14 cellular contexts compared by ENCODE assay signal in genomic region chr15:71048913-71049675, GRCh38.
DNase-seq lines count a peak whose midpoint lies in the region; ATAC-seq and TF ChIP-seq lines count a peak whose summit lies in the region.
"Had no signal": no experiment of that assay in that cellular context is flagged by ENCODE, and none has a peak within 500 bp of the region (broad histone marks: within the 10 kb centered on the region; RNA-seq: fewer than 3 reads in every experiment).

No MANE protein-coding gene starts in this region.

- H2BK12ac ChIP-seq in mesenchymal stem cell (ENCODE audit: low read length in 2 of 2) = no peak overlapping the region

- TF ChIP-seq RAD21 in IMR-90 (IDR thresholded peaks at IDR 0.05; ENCODE audit: low read length) = no peak

- peak overlapping the region; percentile 97; the same call in 1 of the 2 replicates for H2BK20ac ChIP-seq in IMR-90 (ENCODE audit: low read depth, low read length)

- H3K9me3 ChIP-seq in IMR-90 (ENCODE audit: control insufficient read depth, insufficient read depth, low read length) (no peaks in the 10 kb centered on the region), mesenchymal stem cell (ENCODE audit: control insufficient read depth, low read length) (no peaks in the 10 kb centered on the region)

- H3K4me3 ChIP-seq in IMR-90 (ENCODE audit: insufficient read depth, low read depth, low read length) (no peak overlapping the region), choroid plexus epithelial cell (ENCODE audit: low read depth, low read length) (no peak overlapping the region), mesenchymal stem cell (ENCODE audit: insufficient read depth in 1 of 2, low read depth in 1 of 2, low read length in 2 of 2) (no peak overlapping the region)
- H3K4me3 ChIP-seq: BLaER1 treated with 17β-estradiol and CSF1 and Interleukin-3, amounts not matched to agents 10 nM and 100 nM had no signal

- CTCF ChIA-PET in IMR-90 (lab: Yijun Ruan, JAX) = interaction anchor here (1.1 kb wide), 1 partner anchor 62 kb away, joined by 3 read pairs; no protein-coding TSS in a partner anchor

- intact Hi-C loops in IMR-90 (cut with micrococcal nuclease) = no loop called here

- H2BK120ac ChIP-seq in IMR-90 (ENCODE audit: low read depth, low read length) (peak overlapping the region; percentile 97), mesenchymal stem cell (ENCODE audit: low read depth, low read length) (no peak overlapping the region)

- no CpG with 5 or more reads among the region's 2 CpGs for WGBS in IMR-90 (ENCODE audit: extremely low coverage in 2 of 2, insufficient read length in 1 of 2), 2 experiments
- no CpG with 5 or more reads among the region's 2 CpGs for WGBS in mesenchymal stem cell

- H3K4ac ChIP-seq in IMR-90 (ENCODE audit: low read depth, low read length) (peak overlapping the region; percentile 89; the same call in 1 of the 2 replicates), mesenchymal stem cell (ENCODE audit: low read depth in 1 of 2, low read length in 2 of 2) (no peak overlapping the region)

- H3K36me3 ChIP-seq in IMR-90 (ENCODE audit: control insufficient read depth, insufficient read depth, low read length) (no peaks in the 10 kb centered on the region), mesenchymal stem cell (ENCODE audit: control insufficient read depth in 1 of 2, insufficient read depth in 2 of 2, low read depth in 1 of 2, low read length in 2 of 2) (no peaks in the 10 kb centered on the region)
- H3K36me3 ChIP-seq: BLaER1 treated with 17β-estradiol and CSF1 and Interleukin-3, amounts not matched to agents 10 nM and 100 nM had no signal

- H3K27me3 ChIP-seq in IMR-90 (ENCODE audit: control insufficient read depth, insufficient read depth, low read length) (no peaks in the 10 kb centered on the region), mesenchymal stem cell (ENCODE audit: control insufficient read depth in 1 of 2, insufficient read depth in 1 of 2, low read length in 2 of 2) (no peaks in the 10 kb centered on the region)
- H3K27me3 ChIP-seq: BLaER1 treated with 17β-estradiol and CSF1 and Interleukin-3, amounts not matched to agents 10 nM and 100 nM had no signal

- H2BK5ac ChIP-seq in IMR-90 (ENCODE audit: low read depth, low read length, poor library complexity, severe bottlenecking) (peak overlapping the region; percentile 100), mesenchymal stem cell (ENCODE audit: low read depth, low read length, poor library complexity, severe bottlenecking) (peak overlapping the region; percentile 84)

- H4K5ac ChIP-seq in IMR-90 (ENCODE audit: low read depth, low read length) = peak overlapping the region; percentile 77; the same call in 1 of the 2 replicates

- no peak overlapping the region for H2AK5ac ChIP-seq in IMR-90 (ENCODE audit: low read depth, low read length)
- H2AK5ac ChIP-seq in mesenchymal stem cell (ENCODE audit: low read length, severe bottlenecking) = no peak overlapping the region

- peak overlapping the region; percentile 91 for H3K18ac ChIP-seq in IMR-90 (ENCODE audit: low read depth, low read length)
- H3K18ac ChIP-seq in mesenchymal stem cell (ENCODE audit: low read depth in 1 of 2, low read length in 2 of 2) = no peak overlapping the region

- TSS peak; percentile 91 for BruUV-seq in IMR-90 (replicated peaks; lab: Mats Ljungman, UMichigan)

- in situ Hi-C loops in IMR-90 (cut with MboI; ENCODE audit: low sequenced_read_pairs) = no loop called here

- H2BK15ac ChIP-seq in IMR-90 (ENCODE audit: low read depth, low read length) = peak overlapping the region; percentile 61; the same call in 1 of the 3 replicates
- no peak overlapping the region for H2BK15ac ChIP-seq in mesenchymal stem cell (ENCODE audit: low read depth, poor library complexity, severe bottlenecking)

- POLR2A ChIA-PET in IMR-90 (lab: Charles Lee; ENCODE audit: unreplicated experiment) = no interaction called here

- H3K9ac ChIP-seq in IMR-90 (ENCODE audit: low read depth, low read length) (peak overlapping the region; percentile 66), mesenchymal stem cell (ENCODE audit: low read length) (peak overlapping the region; percentile 84)
- H3K9ac ChIP-seq: BLaER1 treated with 17β-estradiol and CSF1 and Interleukin-3, amounts not matched to agents 10 nM and 100 nM had no signal

- peak; percentile 81 for ATAC-seq in IMR-90 (ENCODE audit: low read depth)

- H3K23ac ChIP-seq in IMR-90 (ENCODE audit: low read depth, low read length) (peak overlapping the region; percentile 93; the same call in 1 of the 2 replicates), mesenchymal stem cell (ENCODE audit: low read length in 2 of 2) (no peak overlapping the region)

- H2AFZ ChIP-seq in IMR-90 (replicated peaks; ENCODE audit: low read length, poor library complexity) = no peak overlapping the region
- H2AFZ ChIP-seq in mesenchymal stem cell (ENCODE audit: low read depth, low read length) = no peak overlapping the region

- H2AK9ac ChIP-seq in IMR-90 (replicated peaks; ENCODE audit: low read depth, low read length, poor library complexity) = no peak overlapping the region

- peak overlapping the region; percentile 99 for H3K27ac ChIP-seq in IMR-90 (ENCODE audit: insufficient read depth, low read length)
- peak overlapping the region; percentile 94 for H3K27ac ChIP-seq in mesenchymal stem cell (ENCODE audit: low read length, poor library complexity, severe bottlenecking)
- H3K27ac ChIP-seq: BLaER1 treated with 17β-estradiol and CSF1 and Interleukin-3, amounts not matched to agents 10 nM and 100 nM had no signal

- peak overlapping the region; percentile 77 for H4K91ac ChIP-seq in IMR-90 (ENCODE audit: insufficient read depth, low read depth, low read length)
- H4K91ac ChIP-seq in mesenchymal stem cell (ENCODE audit: low read length) = no peak overlapping the region

- H4K8ac ChIP-seq in IMR-90 (ENCODE audit: low read depth in 2 of 2, low read length in 2 of 2) = peak overlapping the region; percentile 78 to 90
- H4K8ac ChIP-seq in mesenchymal stem cell (ENCODE audit: low read length) = no peak overlapping the region

- dilution Hi-C loops in IMR-90 (cut with HindIII; ENCODE audit: low sequenced_read_pairs, unreplicated experiment) = no loop called here

- peak; percentile 77 for DNase-seq in AG08395 (ENCODE audit: low spot score)
- peak; percentile 99 for DNase-seq in IMR-90
- peak; percentile 97 for DNase-seq in choroid plexus epithelial cell (ENCODE audit: low read depth)
- DNase-seq in mesenchymal stem cell = peak; percentile 79
- DNase-seq in stimulated activated CD8-positive, alpha-beta memory T cell treated with anti-CD3 and anti-CD28 coated beads, Interleukin-4, amount 100 ng/mL, for 48 hours = no peak
- DNase-seq in NCI-H748 (lab: John Stamatoyannopoulos, UW; ENCODE audit: unreplicated experiment) = no peak
- DNase-seq in islet precursor cell = no peak
- DNase-seq in activated T-cell treated with anti-CD3 and anti-CD28 coated beads, Interleukin-2, amount 50 U/mL, for 1 hour = no peak
- DNase-seq: activated naive CD8-positive, alpha-beta T cell treated with anti-CD3 and anti-CD28 coated beads, Interleukin-2, amount 10 ng/mL, durations not matched to agents 7 days and 5 days; GDM1; NCI-H1436; NCI-H526; Right ventricle myocardium superior had no signal

- H3K4me2 ChIP-seq in IMR-90 (ENCODE audit: low read depth, low read length) (peak overlapping the region; percentile 44; the same call in 1 of the 2 replicates), mesenchymal stem cell (ENCODE audit: low read length, poor library complexity, severe bottlenecking) (no peak overlapping the region)
- H3K4me2 ChIP-seq: BLaER1 treated with 17β-estradiol and CSF1 and Interleukin-3, amounts not matched to agents 10 nM and 100 nM had no signal

- H3K4me1 ChIP-seq in IMR-90 (ENCODE audit: control insufficient read depth, insufficient read depth, low read length) (peaks cover 21% of the 10 kb centered on the region), mesenchymal stem cell (ENCODE audit: control insufficient read depth, insufficient read depth, low read depth, low read length) (peaks cover 1% of the 10 kb centered on the region)
- H3K4me1 ChIP-seq: BLaER1 treated with 17β-estradiol and CSF1 and Interleukin-3, amounts not matched to agents 10 nM and 100 nM had no signal

- H3K79me1 ChIP-seq in IMR-90 (ENCODE audit: low read depth in 1 of 2, low read length in 2 of 2) (peaks cover 3 to 17% of the 10 kb centered on the region in 2 experiments; a peak in 2 of 4 replicates), mesenchymal stem cell (replicated peaks; ENCODE audit: low read length, poor library complexity, severe bottlenecking) (no peaks in the 10 kb centered on the region)

- TF ChIP-seq CTCF in IMR-90 (conservative IDR thresholded peaks at IDR 0.05; ENCODE audit: low read depth, low read length) (no peak), choroid plexus epithelial cell (conservative IDR thresholded peaks at IDR 0.05; ENCODE audit: low read depth, low read length) (no peak)

- H3K9me1 ChIP-seq in IMR-90 (ENCODE audit: insufficient read depth, low read length) = peaks cover 17% of the 10 kb centered on the region

- peak; percentile 45 for TF ChIP-seq POLR2A in IMR-90 (IDR thresholded peaks at IDR 0.05; ENCODE audit: low read depth, low read length)

- H4K20me1 ChIP-seq in IMR-90 (ENCODE audit: insufficient read depth, low read length) = no peaks in the 10 kb centered on the region
- H4K20me1 ChIP-seq: BLaER1 treated with 17β-estradiol and CSF1 and Interleukin-3, amounts not matched to agents 10 nM and 100 nM had no signal

- H3K14ac ChIP-seq in IMR-90 (replicated peaks; ENCODE audit: low read depth, low read length) = peak overlapping the region; percentile 79
- no peak overlapping the region for H3K14ac ChIP-seq in mesenchymal stem cell (ENCODE audit: low read length in 2 of 2)

- H3K56ac ChIP-seq in IMR-90 (ENCODE audit: extremely low read depth, insufficient read depth, low read length) = peak overlapping the region; percentile 82; the same call in 1 of the 2 replicates

TF ChIP-seq in IMR-90, 13 proteins besides CTCF, POLR2A, EP300 and RAD21 (continues in another document):
- TF ChIP-seq CHD1 (IDR thresholded peaks at IDR 0.05; ENCODE audit: low read depth, low read length) = peak; percentile 82; the same call in 1 of the 2 replicates
- TF ChIP-seq MXI1 (IDR thresholded peaks at IDR 0.05; ENCODE audit: borderline replicate concordance, low read depth, low read length) = no peak
- peak; percentile 74; the same call in 1 of the 2 replicates for TF ChIP-seq RFX5 (IDR thresholded peaks at IDR 0.05; ENCODE audit: low read depth, low read length)
- peak; percentile 50; the same call in 1 of the 2 replicates for TF ChIP-seq CEBPB (IDR thresholded peaks at IDR 0.05; ENCODE audit: low read depth, low read length)
- TF ChIP-seq MAZ (IDR thresholded peaks at IDR 0.05; ENCODE audit: borderline replicate concordance, low read depth, low read length) = no peak
- TF ChIP-seq RCOR1 (IDR thresholded peaks at IDR 0.05; ENCODE audit: insufficient replicate concordance, low read length) = peak; percentile 58
- no peak for TF ChIP-seq SMC3 (IDR thresholded peaks at IDR 0.05; ENCODE audit: low read depth, low read length)

Comparison
In these comparisons a context has a peak if more than half of its experiments do, and no peak if none do; other contexts are left out.
1. DNase-seq: peak in AG08395 (single experiment), IMR-90 (single experiment), choroid plexus epithelial cell (single experiment) and mesenchymal stem cell (single experiment); none in stimulated activated CD8-positive, alpha-beta memory T cell treated with anti-CD3 and anti-CD28 coated beads, Interleukin-4, amount 100 ng/mL, for 48 hours (single experiment), NCI-H748 (single experiment), islet precursor cell (single experiment) and activated T-cell treated with anti-CD3 and anti-CD28 coated beads, Interleukin-2, amount 50 U/mL, for 1 hour (single experiment).